ENCODE assay signal across 27 cellular contexts in genomic region chr7:5432691-5433090, GRCh38.
"Had no signal": no experiment of that assay in that cellular context is flagged by ENCODE, and none has a peak within 500 bp of the region (broad histone marks: within the 10 kb centered on the region; RNA-seq: fewer than 3 reads in every experiment).

No MANE protein-coding gene starts in this region.

- H3K27ac ChIP-seq: colonic mucosa, epithelial cell of prostate, esophagus squamous epithelium, gastrocnemius medialis, heart right ventricle, left lung, lower lobe of right lung had no signal

- H3K27ac Mint-ChIP-seq: dendritic cell treated with granulocyte-macrophage colony-stimulating factor and Interleukin-4, amounts not matched to agents 40 ng/mL and 50 ng/mL, for 4 days; effector memory CD8-positive, alpha-beta T cell; endodermal cell had no signal

- H3K36me3 ChIP-seq: colonic mucosa, gastrocnemius medialis, left lung, lower lobe of right lung had no signal

- H3K9me3 ChIP-seq: colonic mucosa, gastrocnemius medialis, mucosa of descending colon had no signal

- ATAC-seq: effector memory CD8-positive, alpha-beta T cell; esophagus mucosa; gastrocnemius medialis; heart right ventricle; left cardiac atrium; left lung; left ventricle myocardium superior; lower lobe of right lung; mucosa of descending colon had no signal

- DNase-seq: colonic mucosa; cortex of kidney; effector CD8-positive, alpha-beta T cell; effector memory CD8-positive, alpha-beta T cell; endodermal cell; erythroblast; esophagus squamous epithelium; foreskin fibroblast; foreskin melanocyte; gastrocnemius medialis; glutamatergic neuron; head of caudate nucleus; heart right ventricle; hippocampal formation; left cardiac atrium; left lung; left ventricle myocardium superior; lower lobe of right lung; mesenchymal stem cell; mucosa of descending colon had no signal

- H3K9me3 Mint-ChIP-seq: effector memory CD8-positive, alpha-beta T cell had no signal

- H3K27me3 ChIP-seq: colonic mucosa, esophagus squamous epithelium, gastrocnemius medialis had no signal

- H3K4me3 ChIP-seq: colonic mucosa, esophagus squamous epithelium, gastrocnemius medialis, heart right ventricle, left lung, lower lobe of right lung, mucosa of descending colon had no signal

- H3K4me3 Mint-ChIP-seq: dendritic cell treated with granulocyte-macrophage colony-stimulating factor and Interleukin-4, amounts not matched to agents 40 ng/mL and 50 ng/mL, for 4 days; effector memory CD8-positive, alpha-beta T cell; endodermal cell; mesothelial cell of epicardium had no signal

- FAIRE-seq: endometrium, islet of Langerhans, keratinocyte had no signal
